ENCODE assay signal across 29 cellular contexts in the genomic region with DNA sequence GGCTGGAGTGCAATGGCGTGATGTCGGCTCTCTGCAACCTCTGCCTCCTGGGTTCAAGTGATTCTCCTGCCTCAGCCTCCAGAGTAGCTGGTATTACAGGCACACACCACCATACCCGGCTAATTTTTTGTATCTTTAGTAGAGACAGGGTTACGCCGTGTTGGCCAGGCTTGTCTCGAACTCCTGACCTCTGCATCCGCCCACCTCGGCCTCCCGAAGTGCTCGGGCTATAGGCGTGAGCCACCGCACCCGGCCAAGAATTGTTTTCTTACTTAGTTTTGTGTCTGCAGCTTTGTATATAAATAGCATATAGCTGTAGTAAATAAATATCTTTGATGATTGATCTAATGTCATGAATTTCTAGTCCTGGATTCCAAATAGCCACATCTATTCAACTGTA.
A peak's percentile ranks its signal among the peaks of the same experiment; 100 is the strongest.
DNase-seq lines count a peak whose midpoint lies in the region; TF ChIP-seq lines count a peak whose summit lies in the region.
"Had no signal": no experiment of that assay in that cellular context is flagged by ENCODE, and none has a peak within 500 bp of the region (broad histone marks: within the 10 kb centered on the region; RNA-seq: fewer than 3 reads in every experiment).

No MANE protein-coding gene starts in this region.

- H3K9me3 Mint-ChIP-seq in nephron, result no peaks in the 10 kb centered on the region
- H3K9me3 Mint-ChIP-seq: CD4-positive, alpha-beta T cell had no signal

- H3K4me3 Mint-ChIP-seq in nephron, result no peak overlapping the region
- H3K4me3 Mint-ChIP-seq: B cell; CD14-positive monocyte; CD4-positive, alpha-beta memory T cell; CD4-positive, alpha-beta T cell; CD4-positive, CD25-positive, alpha-beta regulatory T cell; CD8-positive, alpha-beta memory T cell; CD8-positive, alpha-beta T cell had no signal

- no peaks in the 10 kb centered on the region for H3K27me3 Mint-ChIP-seq in nephron (ENCODE audit: low read depth)
- H3K27me3 Mint-ChIP-seq: B cell; CD4-positive, alpha-beta memory T cell; CD4-positive, alpha-beta T cell; CD4-positive, CD25-positive, alpha-beta regulatory T cell had no signal

- no peak for TF ChIP-seq CTCF in nephron (IDR thresholded peaks at IDR 0.05; ENCODE audit: unreplicated experiment in 3 of 3)

- H3K36me3 Mint-ChIP-seq in nephron (ENCODE audit: low read depth), result no peaks in the 10 kb centered on the region
- H3K36me3 Mint-ChIP-seq: CD14-positive monocyte; CD4-positive, alpha-beta memory T cell; CD4-positive, CD25-positive, alpha-beta regulatory T cell; CD8-positive, alpha-beta memory T cell; CD8-positive, alpha-beta T cell had no signal

- no peak overlapping the region for H3K27ac ChIP-seq in substantia nigra (ENCODE audit: low read depth, low read length, poor library complexity, severe bottlenecking)
- H3K27ac ChIP-seq: 22Rv1; A549; BLaER1; BLaER1 treated with 17β-estradiol and CSF1 and Interleukin-3, amounts not matched to agents 10 nM and 100 nM; C4-2B had no signal

- no peak for DNase-seq in substantia nigra (lab: John Stamatoyannopoulos, UW)
- DNase-seq: 8988T; ACHN; AML-193; BE2C; C1 segment of cervical spinal cord; Caco-2; Calu3; CD4-positive, alpha-beta memory T cell; CD4-positive, alpha-beta T cell; CD4-positive, CD25-positive, alpha-beta regulatory T cell; CD8-positive, alpha-beta memory T cell; CD8-positive, alpha-beta T cell; COR-L47; DMS 273 treated with DMSO at 0.1 percent for 48 hours; DMS153; DMS53; DMS79; DMS79 treated with DMSO at 0.1 percent for 48 hours; DND-41; EL had no signal

- H3K27ac Mint-ChIP-seq in nephron, result peak overlapping the region in 2 of 3 experiments; percentile 4 to 44
- H3K27ac Mint-ChIP-seq: B cell; CD14-positive monocyte; CD4-positive, alpha-beta memory T cell; CD4-positive, alpha-beta T cell; CD4-positive, CD25-positive, alpha-beta regulatory T cell; CD8-positive, alpha-beta memory T cell; CD8-positive, alpha-beta T cell had no signal

- peaks cover 26% of the 10 kb centered on the region for H3K4me1 Mint-ChIP-seq in nephron
- H3K4me1 Mint-ChIP-seq: B cell; CD14-positive monocyte; CD4-positive, alpha-beta memory T cell; CD4-positive, CD25-positive, alpha-beta regulatory T cell; CD8-positive, alpha-beta memory T cell had no signal
